In genomic region chr2:234376229-234376628, GRCh38 we compare ENCODE assay signal across 20 cellular contexts.
"Had no signal": no experiment of that assay in that cellular context is flagged by ENCODE, and none has a peak within 500 bp of the region (broad histone marks: within the 10 kb centered on the region; RNA-seq: fewer than 3 reads in every experiment).

No MANE protein-coding gene starts in this region.

- H3K4me3 ChIP-seq: coronary artery, heart right ventricle, left ventricle myocardium inferior, lower lobe of right lung, right atrium auricular region, sigmoid colon, skin epidermis, thyroid gland had no signal

- H3K36me3 ChIP-seq: heart right ventricle, left ventricle myocardium inferior, lower lobe of right lung, right atrium auricular region, sigmoid colon, thyroid gland had no signal

- FAIRE-seq: endothelial cell of umbilical vein, islet of Langerhans had no signal

- H3K27ac ChIP-seq: coronary artery, heart right ventricle, left ventricle myocardium inferior, lower lobe of right lung, right atrium auricular region, sigmoid colon, thyroid gland had no signal

- ATAC-seq: heart right ventricle; lower lobe of right lung; stimulated activated naive B cell treated with anti-CD40 and anti-IgM and Interleukin-4, amounts not matched to agents 10 μg/mL and 1 μg/mL and 100 μg/mL, for 72 hours had no signal

- H3K9me3 ChIP-seq: heart right ventricle, left ventricle myocardium inferior, lower lobe of right lung, right atrium auricular region, sigmoid colon, thyroid gland had no signal

- H3K36me3 Mint-ChIP-seq: naive B cell; stimulated activated naive B cell treated with anti-CD40 and anti-IgM and Interleukin-4, amounts not matched to agents 10 μg/mL and 1 μg/mL and 100 μg/mL, for 72 hours had no signal

- H3K27ac Mint-ChIP-seq: endodermal cell; nephron progenitor cell; stimulated activated naive B cell treated with anti-CD40 and anti-IgM and Interleukin-4, amounts not matched to agents 10 μg/mL and 1 μg/mL and 100 μg/mL, for 72 hours had no signal

- H3K4me3 Mint-ChIP-seq: endodermal cell; nephron progenitor cell; stimulated activated naive B cell treated with anti-CD40 and anti-IgM and Interleukin-4, amounts not matched to agents 10 μg/mL and 1 μg/mL and 100 μg/mL, for 72 hours had no signal

- DNase-seq: caudate nucleus; effector CD4-positive, alpha-beta T cell; endodermal cell; foreskin melanocyte; heart right ventricle; hypothalamus; left ventricle myocardium inferior; lower lobe of right lung; mesendoderm; naive B cell; nephron progenitor cell; sigmoid colon; stimulated activated CD4-positive, alpha-beta T cell treated with anti-CD3 and anti-CD28 coated beads, Interleukin-4, amount 100 ng/mL, for 4 hours; stimulated activated naive B cell treated with anti-CD40 and anti-IgM and Interleukin-4, amounts not matched to agents 10 μg/mL and 1 μg/mL and 100 μg/mL, for 72 hours; thyroid gland had no signal

- H3K4me1 ChIP-seq: left ventricle myocardium inferior, lower lobe of right lung, right atrium auricular region, sigmoid colon, thyroid gland had no signal

- H3K27me3 ChIP-seq: right atrium auricular region, thyroid gland had no signal

- H3K9me3 Mint-ChIP-seq: endodermal cell; stimulated activated naive B cell treated with anti-CD40 and anti-IgM and Interleukin-4, amounts not matched to agents 10 μg/mL and 1 μg/mL and 100 μg/mL, for 72 hours had no signal

- H3K4me1 Mint-ChIP-seq: endodermal cell had no signal
